17 cellular contexts compared by ENCODE assay signal in genomic region chr11:130645164-130645859, GRCh38.
"Had no signal": no experiment of that assay in that cellular context is flagged by ENCODE, and none has a peak within 500 bp of the region (broad histone marks: within the 10 kb centered on the region; RNA-seq: fewer than 3 reads in every experiment).

No MANE protein-coding gene starts in this region.

- ATAC-seq: activated CD8-positive, alpha-beta T cell treated with anti-CD3 and anti-CD28 coated beads for 36 hours; activated T-cell treated with anti-CD3 and anti-CD28 coated beads, Interleukin-2, amount 50 U/mL, for 72 hours; psoas muscle; stimulated activated naive B cell treated with anti-CD40 and anti-IgM and Interleukin-4, amounts not matched to agents 10 μg/mL and 1 μg/mL and 100 μg/mL, for 72 hours; T-cell had no signal

- H3K27me3 ChIP-seq: ascending aorta, esophagus squamous epithelium, right lobe of liver had no signal

- H3K36me3 ChIP-seq: ascending aorta, esophagus squamous epithelium, right lobe of liver, spleen, WERI-Rb-1 had no signal

- H3K4me3 ChIP-seq: ascending aorta, esophagus squamous epithelium, psoas muscle, right lobe of liver, spleen had no signal

- H3K4me1 ChIP-seq: spleen had no signal

- H3K9me3 ChIP-seq: ascending aorta, esophagus squamous epithelium, psoas muscle, right lobe of liver, spleen had no signal

- H3K27ac ChIP-seq: ascending aorta, psoas muscle, right lobe of liver, spleen, WERI-Rb-1 had no signal

- DNase-seq: activated CD4-positive, alpha-beta T cell treated with anti-CD3 and anti-CD28 coated beads for 4 hours; activated CD8-positive, alpha-beta memory T cell treated with anti-CD3 and anti-CD28 coated beads, Interleukin-2, amount 50 U/mL, for 4 hours; activated CD8-positive, alpha-beta T cell treated with anti-CD3 and anti-CD28 coated beads for 36 hours; activated naive CD8-positive, alpha-beta T cell treated with anti-CD3 and anti-CD28 coated beads, Interleukin-2, amount 10 ng/mL, durations not matched to agents 7 days and 5 days; activated T-cell treated with anti-CD3 and anti-CD28 coated beads, Interleukin-2, amount 50 U/mL, for 72 hours; esophagus squamous epithelium; natural killer cell; psoas muscle; right lobe of liver; spleen; stimulated activated CD4-positive, alpha-beta T cell treated with anti-CD3 and anti-CD28 coated beads, Interleukin-1b, Interleukin-23, amount 100 ng/mL, for 48 hours; stimulated activated naive B cell treated with anti-CD40 and anti-IgM and Interleukin-4, amounts not matched to agents 10 μg/mL and 1 μg/mL and 100 μg/mL, for 72 hours; substantia nigra; T-cell; T1000; WERI-Rb-1 had no signal
